ENCODE assay signal across 17 cellular contexts in the genomic region with DNA sequence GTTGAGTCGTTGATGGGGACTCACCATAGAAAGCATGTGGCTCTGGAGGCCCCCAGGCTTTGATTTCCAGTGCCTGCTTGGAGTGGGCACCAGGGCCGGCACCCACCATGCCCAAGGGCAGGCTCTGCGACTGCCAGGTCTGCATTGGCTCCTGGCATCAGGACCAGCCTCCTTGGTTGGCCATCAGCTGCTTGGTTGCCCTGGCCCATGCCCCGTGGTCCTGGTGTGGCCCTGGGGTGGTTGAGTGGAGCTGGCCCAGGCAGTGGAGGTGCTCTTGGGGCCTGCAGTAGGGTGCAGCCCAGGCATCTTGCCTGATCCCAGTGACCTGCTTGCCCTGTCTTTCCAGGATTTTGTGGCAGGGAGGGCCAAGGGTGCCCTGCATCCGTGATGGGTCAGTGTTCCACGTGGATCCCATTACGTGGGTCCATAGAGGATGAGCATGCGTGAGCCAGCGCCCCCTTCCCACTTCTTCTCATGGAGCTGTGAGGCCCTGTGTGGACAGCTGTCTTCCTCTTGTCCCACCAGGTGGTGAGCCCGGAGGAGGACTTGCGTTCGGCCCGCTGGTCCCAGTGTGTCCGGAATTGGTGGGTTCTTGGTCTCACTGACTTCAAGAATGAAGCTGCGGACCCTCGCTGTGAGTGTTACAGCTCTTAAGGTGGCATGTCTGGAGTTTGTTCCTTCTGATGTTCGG.
A peak's percentile ranks its signal among the peaks of the same experiment; 100 is the strongest.
DNase-seq lines count a peak whose midpoint lies in the region; ATAC-seq and TF ChIP-seq lines count a peak whose summit lies in the region.
"Had no signal": no experiment of that assay in that cellular context is flagged by ENCODE, and none has a peak within 500 bp of the region (broad histone marks: within the 10 kb centered on the region; RNA-seq: fewer than 3 reads in every experiment).

No MANE protein-coding gene starts in this region.

- no peaks in the 10 kb centered on the region for H3K9me2 ChIP-seq in Karpas-422 (replicated peaks; ENCODE audit: insufficient read depth, low read length)

- peak; percentile 41 for DNase-seq in CD14-positive monocyte (ENCODE audit: low spot score)
- DNase-seq in GM13977 (ENCODE audit: low spot score): peak; percentile 5
- peak; percentile 22 for DNase-seq in left ventricle myocardium superior
- DNase-seq in progenitor cell of endocrine pancreas (ENCODE audit: low spot score, unreplicated experiment): peak; percentile 7
- no peak for DNase-seq in Karpas-422
- no peak for DNase-seq in MV-4-11 (lab: John Stamatoyannopoulos, UW)
- DNase-seq: activated CD4-positive, alpha-beta T cell treated with anti-CD3 and anti-CD28 coated beads, Interleukin-2, amount 10 ng/mL, durations not matched to agents 7 days and 5 days; activated T-cell treated with anti-CD3 and anti-CD28 coated beads, Interleukin-2, amount 50 U/mL, for 1 hour; DND-41; hypothalamus; NCI-H1105 treated with DMSO at 0.1 percent for 48 hours; NCI-H526; SW 1271 had no signal

- no peak overlapping the region for H3K4me2 ChIP-seq in Karpas-422 (ENCODE audit: low read depth, low read length, poor library complexity, severe bottlenecking)

- no peaks in the 10 kb centered on the region for H3K36me3 ChIP-seq in Karpas-422 (ENCODE audit: insufficient read depth, low read length)
- H3K36me3 ChIP-seq: thoracic aorta had no signal

- intact Hi-C loops in CD14-positive monocyte (cut with micrococcal nuclease): no loop called here
- intact Hi-C loops in left ventricle myocardium superior (cut with micrococcal nuclease): no loop called here

- no peaks in the 10 kb centered on the region for H3K4me1 Mint-ChIP-seq in CD14-positive monocyte
- no peaks in the 10 kb centered on the region for H3K4me1 Mint-ChIP-seq in progenitor cell of endocrine pancreas (ENCODE audit: low read depth)
- H3K4me1 Mint-ChIP-seq: activated CD4-positive, alpha-beta T cell treated with anti-CD3 and anti-CD28 coated beads, Interleukin-2, amount 10 ng/mL, durations not matched to agents 7 days and 5 days; activated naive CD4-positive, alpha-beta T cell treated with anti-CD3 and anti-CD28 coated beads, Interleukin-2, amount 50 U/mL, for 24 hours; mesothelial cell of epicardium had no signal

- no peak overlapping the region for H2AFZ ChIP-seq in Karpas-422 (ENCODE audit: low read length)

- peaks cover 0 to 3% (median 0%) of the 10 kb centered on the region in 3 donors for H3K27me3 Mint-ChIP-seq in CD14-positive monocyte (ENCODE audit: low read depth in 3 of 3)
- no peaks in the 10 kb centered on the region for H3K27me3 Mint-ChIP-seq in progenitor cell of endocrine pancreas
- H3K27me3 Mint-ChIP-seq: activated CD4-positive, alpha-beta T cell treated with anti-CD3 and anti-CD28 coated beads, Interleukin-2, amount 10 ng/mL, durations not matched to agents 7 days and 5 days; activated naive CD4-positive, alpha-beta T cell treated with anti-CD3 and anti-CD28 coated beads, Interleukin-2, amount 50 U/mL, for 24 hours had no signal

- H3K36me3 Mint-ChIP-seq in CD14-positive monocyte (no peaks in the 10 kb centered on the region), progenitor cell of endocrine pancreas (ENCODE audit: insufficient read depth) (peaks cover 7% of the 10 kb centered on the region)

- H3K9me3 Mint-ChIP-seq in CD14-positive monocyte: peaks cover 42 to 80% (median 70%) of the 10 kb centered on the region in 7 donors
- H3K9me3 Mint-ChIP-seq in progenitor cell of endocrine pancreas (ENCODE audit: low read depth): peaks cover 30% of the 10 kb centered on the region

- no peak for ATAC-seq in left ventricle myocardium superior
- ATAC-seq in GM19023 (IDR thresholded peaks at IDR 0.05; ENCODE audit: unreplicated experiment): no peak

- no peaks in the 10 kb centered on the region for H3K4me1 ChIP-seq in Karpas-422 (ENCODE audit: low read length)

- no peak overlapping the region for H3K4me3 Mint-ChIP-seq in CD14-positive monocyte
- H3K4me3 Mint-ChIP-seq in progenitor cell of endocrine pancreas (ENCODE audit: low read depth): no peak overlapping the region
- H3K4me3 Mint-ChIP-seq: activated CD4-positive, alpha-beta T cell treated with anti-CD3 and anti-CD28 coated beads, Interleukin-2, amount 10 ng/mL, durations not matched to agents 7 days and 5 days; activated naive CD4-positive, alpha-beta T cell treated with anti-CD3 and anti-CD28 coated beads, Interleukin-2, amount 50 U/mL, for 24 hours; mesothelial cell of epicardium had no signal

- 0 out of 2 replicates have a peak, but pooled peaks cover 2% of the 10 kb centered on the region for H3K27me3 ChIP-seq in Karpas-422 (ENCODE audit: low read length)

- TF ChIP-seq CTCF in CD14-positive monocyte (IDR thresholded peaks at IDR 0.05): no peak
- no peak for TF ChIP-seq CTCF in GM13977 (IDR thresholded peaks at IDR 0.05; ENCODE audit: extremely low read depth, insufficient read depth, missing control alignments)
- no peak for TF ChIP-seq CTCF in progenitor cell of endocrine pancreas (IDR thresholded peaks at IDR 0.05; ENCODE audit: unreplicated experiment)

- H4K20me1 ChIP-seq in Karpas-422 (ENCODE audit: insufficient read depth, low read depth, low read length): no peaks in the 10 kb centered on the region

- H3K4me3 ChIP-seq in Karpas-422 (ENCODE audit: low read length): no peak overlapping the region
- H3K4me3 ChIP-seq: thoracic aorta had no signal

- H3K27ac Mint-ChIP-seq in CD14-positive monocyte: no peak overlapping the region
- H3K27ac Mint-ChIP-seq in progenitor cell of endocrine pancreas: no peak overlapping the region
- H3K27ac Mint-ChIP-seq: activated CD4-positive, alpha-beta T cell treated with anti-CD3 and anti-CD28 coated beads, Interleukin-2, amount 10 ng/mL, durations not matched to agents 7 days and 5 days; activated naive CD4-positive, alpha-beta T cell treated with anti-CD3 and anti-CD28 coated beads, Interleukin-2, amount 50 U/mL, for 24 hours; mesothelial cell of epicardium had no signal

- no peak overlapping the region for H3K27ac ChIP-seq in Karpas-422 (ENCODE audit: low read length)
- H3K27ac ChIP-seq: thoracic aorta had no signal

- no peak overlapping the region for H3K9ac ChIP-seq in Karpas-422 (ENCODE audit: low read length)

- no peaks in the 10 kb centered on the region for H3K79me2 ChIP-seq in Karpas-422 (ENCODE audit: low read length)

- in situ Hi-C loops in GM13977 (cut with MboI; ENCODE audit: low pct_unique_long_range_greater_than_20kb, low sequenced_read_pairs, unreplicated experiment): no loop called here

- H3K9me3 ChIP-seq in Karpas-422 (ENCODE audit: low read length): peaks cover 19% of the 10 kb centered on the region; the same call in 1 of the 2 replicates

Comparison
In these comparisons a context has a peak if more than half of its experiments do, and no peak if none do; other contexts are left out.
1. DNase-seq: peak in CD14-positive monocyte (single experiment), GM13977 (single experiment), left ventricle myocardium superior (single experiment) and progenitor cell of endocrine pancreas (single experiment); none in Karpas-422 (single experiment) and MV-4-11 (single experiment).